ENCODE assay signal across 8 cellular contexts in the genomic region with DNA sequence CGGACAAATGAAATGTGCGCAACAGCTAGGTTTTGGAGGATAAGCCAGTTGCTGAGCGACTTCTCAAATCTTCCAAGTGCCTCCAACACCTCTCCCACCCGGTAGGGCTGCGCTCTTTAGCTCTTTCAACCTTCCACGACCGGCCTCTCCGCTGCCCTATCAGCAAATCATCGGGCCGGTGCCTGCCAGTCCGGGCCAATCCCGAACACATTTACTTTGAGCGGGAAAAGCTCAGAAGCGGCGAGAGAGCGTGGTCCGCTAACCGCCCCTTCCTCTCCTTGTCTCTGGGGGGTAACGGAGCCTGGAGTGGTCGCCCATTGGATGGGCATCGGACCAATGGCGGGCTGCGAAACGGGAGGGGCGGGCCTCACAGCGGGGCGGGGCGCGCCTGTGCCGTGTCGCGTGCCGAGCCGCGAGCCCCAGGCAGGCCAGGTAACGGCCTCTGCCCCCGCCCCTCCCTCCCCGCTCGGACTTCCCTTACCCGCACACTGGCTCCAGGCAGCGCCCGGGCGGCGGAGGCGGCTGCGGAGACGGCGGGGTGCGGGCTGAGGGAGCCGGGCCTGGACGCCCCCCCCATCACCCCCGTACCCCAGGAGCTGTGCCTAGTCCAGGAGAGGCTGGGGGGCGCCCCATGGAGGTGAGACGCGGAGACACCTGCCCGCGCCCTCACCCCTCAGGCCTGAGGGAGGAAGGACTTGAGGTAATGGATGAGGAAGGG.
DNase-seq lines count a peak whose midpoint lies in the region; ATAC-seq lines count a peak whose summit lies in the region.

A gene (plus strand): TSS at position 486 of the 718 bp plus-strand sequence. CDS start 146 bp downstream, at position 632.

- no peaks in the 10 kb centered on the region for H3K9me3 ChIP-seq in iPS DF 6.9 (ENCODE audit: control insufficient read depth, insufficient read depth, low read length)

- DNase-seq in DMS153 treated with DMSO at 0.1 percent for 48 hours (lab: John Stamatoyannopoulos, UW; ENCODE audit: unreplicated experiment) (peak; percentile 53), NCI-H1105 treated with DMSO at 0.1 percent for 48 hours (lab: John Stamatoyannopoulos, UW) (peak; percentile 12), iPS DF 6.9 (ENCODE audit: low read depth, low spot score) (peak; percentile 55), cerebellar cortex (ENCODE audit: low spot score) (no peak)
- DNase-seq in activated CD8-positive, alpha-beta memory T cell treated with anti-CD3 and anti-CD28 coated beads, Interleukin-2, amount 50 U/mL, for 24 hours (ENCODE audit: extremely low read depth), result peak; percentile 2
- DNase-seq in stimulated activated CD4-positive, alpha-beta T cell treated with anti-CD3 and anti-CD28 coated beads, TNF-alpha, amount 100 ng/mL, for 48 hours (ENCODE audit: low read depth in 3 of 3), result peak; percentile 5 to 44 (median 8)

- H3K27ac ChIP-seq in iPS DF 6.9 (ENCODE audit: low read length), result no peak within 1 kb of the TSS

- no CpG with 5 or more reads among the region's 57 CpGs for WGBS in iPS DF 6.9 (ENCODE audit: insufficient coverage, insufficient read length)

- H3K4me3 ChIP-seq in iPS DF 6.9 (ENCODE audit: low read length), result peak within 1 kb of the TSS; percentile 31; the same call in 1 of the 2 replicates

- no peaks in the 10 kb centered on the region for H3K36me3 ChIP-seq in iPS DF 6.9 (ENCODE audit: control insufficient read depth, insufficient read depth, low read length)

- peaks cover 10% of the 10 kb centered on the region for H3K27me3 ChIP-seq in iPS DF 6.9 (ENCODE audit: control insufficient read depth, insufficient read depth, low read length)

- no peaks in the 10 kb centered on the region for H3K4me1 ChIP-seq in iPS DF 6.9 (ENCODE audit: control insufficient read depth, insufficient read depth, low read length)

- ATAC-seq in GM19324 (IDR thresholded peaks at IDR 0.05; ENCODE audit: low FRiP score, unreplicated experiment) (no peak), HG02759 (IDR thresholded peaks at IDR 0.05; ENCODE audit: unreplicated experiment) (no peak)
